In the genomic region with DNA sequence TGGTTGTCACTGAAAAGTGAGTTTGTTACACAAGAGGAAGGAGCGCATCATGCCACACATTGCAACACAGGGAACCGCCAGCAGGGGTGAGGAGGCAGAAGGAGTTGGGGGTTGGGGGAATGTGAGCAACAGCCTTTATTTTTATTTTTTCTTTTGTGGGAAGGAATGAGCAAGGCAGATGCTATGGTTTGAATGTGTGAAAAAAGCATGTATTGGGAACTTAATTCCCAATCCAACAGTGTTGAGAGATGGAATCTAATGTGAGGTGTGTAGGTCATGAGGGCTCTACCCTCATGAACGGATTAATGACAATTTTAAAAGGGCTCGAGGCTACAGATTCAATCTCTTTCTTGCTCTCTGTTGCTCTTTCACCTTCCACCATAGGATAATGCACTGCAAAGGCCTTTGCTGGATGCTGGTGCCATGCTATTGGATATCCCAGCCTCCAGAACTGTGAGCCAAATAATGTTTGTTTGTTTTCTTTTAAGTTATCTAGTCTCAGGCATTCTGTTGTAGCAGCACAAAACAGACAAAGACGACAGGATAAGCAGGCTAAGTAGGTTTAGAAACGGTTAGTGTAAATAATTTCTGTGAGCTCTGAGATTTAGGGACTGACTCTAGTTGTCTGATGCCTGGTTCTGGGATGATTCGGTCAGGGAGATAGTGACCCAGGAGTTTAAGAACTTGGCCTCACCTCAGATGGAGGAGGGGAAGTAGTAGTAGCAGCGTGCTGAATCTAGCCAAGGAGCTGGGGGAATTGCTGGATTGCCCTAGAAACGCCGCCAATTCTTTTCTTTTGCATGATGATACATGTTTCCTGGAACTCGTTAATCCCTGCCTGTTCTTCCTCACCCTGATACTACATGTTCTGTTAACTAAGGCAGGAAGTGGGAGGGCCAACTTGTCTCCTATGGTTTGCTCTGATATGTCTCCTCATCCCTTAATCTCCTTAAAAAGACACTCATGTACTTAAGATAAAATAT, we compare ENCODE assay signal across 10 cellular contexts.
A peak's percentile ranks its signal among the peaks of the same experiment; 100 is the strongest.
DNase-seq lines count a peak whose midpoint lies in the region; ATAC-seq and TF ChIP-seq lines count a peak whose summit lies in the region.
"Had no signal": no experiment of that assay in that cellular context is flagged by ENCODE, and none has a peak within 500 bp of the region (broad histone marks: within the 10 kb centered on the region; RNA-seq: fewer than 3 reads in every experiment).

No MANE protein-coding gene starts in this region.

- DNase-seq in cardiac muscle cell (ENCODE audit: low read depth in 1 of 2, low spot score in 1 of 2) (peak in 1 of 2 donors; percentile 78), left ventricle myocardium inferior (no peak), RPMI7951 (ENCODE audit: low read depth) (peak; percentile 17), foreskin keratinocyte (peak; percentile 90 to 96), UCSD-AML1 (lab: John Stamatoyannopoulos, UW; ENCODE audit: unreplicated experiment) (no peak), SW480 (ENCODE audit: low spot score) (no peak), gastrocnemius medialis (no peak)
- DNase-seq: activated naive CD4-positive, alpha-beta T cell treated with anti-CD3 and anti-CD28 coated beads for 36 hours had no signal

- H3K27ac ChIP-seq in cardiac muscle cell (no peak overlapping the region), left ventricle myocardium inferior (replicated peaks) (no peak overlapping the region), foreskin keratinocyte (peak overlapping the region; percentile 62), gastrocnemius medialis (no peak overlapping the region)

- TF ChIP-seq POLR2A in gastrocnemius medialis (IDR thresholded peaks at IDR 0.05): no peak

- H3K9me3 ChIP-seq in cardiac muscle cell (ENCODE audit: low read depth) (no peaks in the 10 kb centered on the region), left ventricle myocardium inferior (replicated peaks) (no peaks in the 10 kb centered on the region), gastrocnemius medialis (no peaks in the 10 kb centered on the region)

- H3K27me3 ChIP-seq in cardiac muscle cell: no peaks in the 10 kb centered on the region
- H3K27me3 ChIP-seq in left ventricle myocardium inferior (ENCODE audit: low read depth): no peaks in the 10 kb centered on the region
- no peaks in the 10 kb centered on the region for H3K27me3 ChIP-seq in foreskin keratinocyte
- H3K27me3 ChIP-seq in gastrocnemius medialis: no peaks in the 10 kb centered on the region

- TF ChIP-seq CTCF in cardiac muscle cell (IDR thresholded peaks at IDR 0.05; ENCODE audit: low read depth, low read length): peak; percentile 45
- no peak for TF ChIP-seq CTCF in left ventricle myocardium inferior (IDR thresholded peaks at IDR 0.05; ENCODE audit: borderline replicate concordance)
- peak; percentile 57 for TF ChIP-seq CTCF in foreskin keratinocyte (conservative IDR thresholded peaks at IDR 0.05)
- TF ChIP-seq CTCF in gastrocnemius medialis (IDR thresholded peaks at IDR 0.05 in 4 of 5, conservative IDR thresholded peaks at IDR 0.05 in 1 of 5): no peak

- intact Hi-C loops in left ventricle myocardium inferior (cut with micrococcal nuclease): no loop called here
- intact Hi-C loops in gastrocnemius medialis (cut with DNase I; ENCODE audit: low total_unique reads): no loop called here

- peak; percentile 90 for ATAC-seq in foreskin keratinocyte
- ATAC-seq in GM19035 (IDR thresholded peaks at IDR 0.05; ENCODE audit: unreplicated experiment): no peak
- ATAC-seq in gastrocnemius medialis: no peak

- in situ Hi-C loops in gastrocnemius medialis (cut with MboI; ENCODE audit: low sequenced_read_pairs in 4 of 4): no loop called here

- no peaks in the 10 kb centered on the region for H3K36me3 ChIP-seq in cardiac muscle cell
- no peaks in the 10 kb centered on the region for H3K36me3 ChIP-seq in left ventricle myocardium inferior
- H3K36me3 ChIP-seq in gastrocnemius medialis: no peaks in the 10 kb centered on the region

- H3K4me3 ChIP-seq in cardiac muscle cell: no peak overlapping the region
- no peak overlapping the region for H3K4me3 ChIP-seq in left ventricle myocardium inferior
- no peak overlapping the region for H3K4me3 ChIP-seq in gastrocnemius medialis
- H3K4me3 ChIP-seq: lung had no signal

- H3K4me1 ChIP-seq in cardiac muscle cell (ENCODE audit: low read depth) (no peaks in the 10 kb centered on the region), left ventricle myocardium inferior (no peaks in the 10 kb centered on the region), foreskin keratinocyte (peaks cover 31% of the 10 kb centered on the region), gastrocnemius medialis (no peaks in the 10 kb centered on the region)

Comparison
In these comparisons a context has a peak if more than half of its experiments do, and no peak if none do; other contexts are left out.
1. CTCF ChIP-seq: peak in cardiac muscle cell (single experiment) and foreskin keratinocyte (single experiment); none in left ventricle myocardium inferior (single experiment) and gastrocnemius medialis (0 of 5).
2. DNase-seq: peak in RPMI7951 (single experiment) and foreskin keratinocyte (2 of 2); none in left ventricle myocardium inferior (single experiment), UCSD-AML1 (single experiment), SW480 (single experiment) and gastrocnemius medialis (0 of 2).